25 cellular contexts compared by ENCODE assay signal in the genomic region with DNA sequence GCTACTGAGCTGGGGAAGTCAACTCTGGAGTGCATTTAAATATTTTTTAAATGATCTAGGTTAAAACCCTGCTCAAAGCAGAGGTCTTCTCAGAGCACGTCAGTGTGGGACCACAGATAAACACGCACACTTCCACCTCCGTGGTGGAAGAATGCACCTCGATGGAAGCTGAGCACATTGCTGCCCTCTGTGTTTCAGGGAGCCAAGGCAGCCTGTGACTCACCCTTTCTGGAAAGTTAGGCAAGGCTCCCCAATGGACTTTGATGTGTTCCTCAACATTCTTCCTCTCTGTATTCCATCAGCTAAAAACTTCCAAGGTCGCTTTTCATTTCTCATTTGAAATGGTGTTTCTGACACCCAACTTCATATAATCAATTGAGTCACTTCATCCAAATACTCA.
"Had no signal": no experiment of that assay in that cellular context is flagged by ENCODE, and none has a peak within 500 bp of the region (broad histone marks: within the 10 kb centered on the region; RNA-seq: fewer than 3 reads in every experiment).

No MANE protein-coding gene starts in this region.

- H3K9ac ChIP-seq: neural progenitor cell had no signal

- H3K4me3 ChIP-seq: coronary artery, esophagus squamous epithelium, gastroesophageal sphincter, heart left ventricle, hepatocyte, left lung, mucosa of descending colon, neural progenitor cell, psoas muscle, stomach, testis, tibial artery had no signal

- H3K9me3 ChIP-seq: esophagus squamous epithelium, gastroesophageal sphincter, heart left ventricle, left lung, mucosa of descending colon, psoas muscle, stomach, testis, tibial artery had no signal

- FAIRE-seq: endothelial cell of umbilical vein had no signal

- H3K4me2 ChIP-seq: hepatocyte, neural progenitor cell had no signal

- H3K27ac ChIP-seq: coronary artery, esophagus squamous epithelium, gastroesophageal sphincter, heart left ventricle, hepatocyte, left lung, neural progenitor cell, psoas muscle, stomach, testis, tibial artery had no signal

- H2AFZ ChIP-seq: hepatocyte, neural progenitor cell had no signal

- ATAC-seq: gastroesophageal sphincter; heart left ventricle; left cardiac atrium; left lung; mucosa of descending colon; psoas muscle; right cardiac atrium; stimulated activated effector memory CD8-positive, alpha-beta T cell treated with anti-CD3 and anti-CD28 coated beads, Interleukin-12 subunit alpha, Interleukin-12 subunit beta, amount 100 ng/mL, for 72 hours had no signal

- H3K27me3 ChIP-seq: neural progenitor cell, testis had no signal

- H3K79me2 ChIP-seq: hepatocyte had no signal

- DNase-seq: dermis blood vessel endothelial cell; effector memory CD4-positive, alpha-beta T cell; erythroblast; esophagus squamous epithelium; heart left ventricle; left cardiac atrium; left lung; mesenchymal stem cell; mucosa of descending colon; naive B cell; psoas muscle; right cardiac atrium; stimulated activated CD4-positive, alpha-beta T cell treated with anti-CD3 and anti-CD28 coated beads, Interleukin-2, amount 100 ng/mL, for 24 hours; stimulated activated CD4-positive, alpha-beta T cell treated with anti-CD3 and anti-CD28 coated beads, Interleukin-4, amount 100 ng/mL, for 24 hours; stimulated activated naive CD4-positive, alpha-beta T cell treated with Interleukin-2 at 50 U/mL for 16 hours; stomach; substantia nigra; testis; tibial artery had no signal

- H3K36me3 ChIP-seq: esophagus squamous epithelium, gastroesophageal sphincter, heart left ventricle, left lung, neural progenitor cell, stomach, tibial artery had no signal

- H3K4me1 ChIP-seq: esophagus squamous epithelium, gastroesophageal sphincter, heart left ventricle, left lung, neural progenitor cell, psoas muscle, testis, tibial artery had no signal
